8 cellular contexts compared by ENCODE assay signal in genomic region chr19:48469056-48469881, GRCh38. TPM values are rescaled to one million over a fixed set of nuclear protein-coding genes. Genes with fewer than 3 reads are reported as not detected.
A peak's percentile ranks its signal among the peaks of the same experiment; 100 is the strongest.
DNase-seq lines count a peak whose midpoint lies in the region; ATAC-seq and TF ChIP-seq lines count a peak whose summit lies in the region.

TSS of gene CYTH2 (plus strand) at chr19:48469369. CDS start at chr19:48469508, 139 bp downstream.

- H3K9me3 ChIP-seq in thymus (ENCODE audit: control insufficient read depth), result no peaks in the 10 kb centered on the region

- peak within 1 kb of the TSS; percentile 96 for H3K4me3 Mint-ChIP-seq in activated naive CD8-positive, alpha-beta T cell
- peak within 1 kb of the TSS; percentile 82 for H3K4me3 Mint-ChIP-seq in osteocyte (ENCODE audit: unreplicated experiment)

- peak within 1 kb of the TSS; percentile 88 for H3K4me3 ChIP-seq in thymus (ENCODE audit: low read length)

- no peaks in the 10 kb centered on the region for H3K36me3 Mint-ChIP-seq in activated naive CD8-positive, alpha-beta T cell
- H3K36me3 Mint-ChIP-seq in osteocyte (ENCODE audit: unreplicated experiment), result peaks cover 17% of the 10 kb centered on the region

- TF ChIP-seq CTCF in GM10266 (IDR thresholded peaks at IDR 0.05; ENCODE audit: control insufficient read depth, insufficient read depth, low read depth, missing control alignments) (no peak), osteocyte (IDR thresholded peaks at IDR 0.05) (no peak)

- peaks cover 13% of the 10 kb centered on the region for H3K4me1 Mint-ChIP-seq in activated naive CD8-positive, alpha-beta T cell (ENCODE audit: low read depth)
- H3K4me1 Mint-ChIP-seq in osteocyte (ENCODE audit: unreplicated experiment), result peaks cover 22% of the 10 kb centered on the region

- peak within 1 kb of the TSS; percentile 84 for H3K27ac Mint-ChIP-seq in activated naive CD8-positive, alpha-beta T cell
- H3K27ac Mint-ChIP-seq in osteocyte (ENCODE audit: unreplicated experiment), result peak within 1 kb of the TSS; percentile 96

- H3K27ac ChIP-seq in thymus (ENCODE audit: low read depth), result peak within 1 kb of the TSS; percentile 95

- WGBS in thymus, result under 1% methylated on average over 87 of the region's 87 CpGs

- H3K36me3 ChIP-seq in thymus (ENCODE audit: control insufficient read depth, insufficient read depth), result peaks cover 40% of the 10 kb centered on the region

- H3K4me1 ChIP-seq in thymus (ENCODE audit: control insufficient read depth, insufficient read depth, low read length), result peaks cover 20% of the 10 kb centered on the region

- DNase-seq in GM10266 (ENCODE audit: extremely low spot score) (peak; percentile 99), NCI-H1105 (lab: John Stamatoyannopoulos, UW) (peak; percentile 99), SKM-1 treated with dmso at 0.1 percent for 144 hours (lab: John Stamatoyannopoulos, UW; ENCODE audit: unreplicated experiment) (peak; percentile 99), glomerular visceral epithelial cell (ENCODE audit: extremely low spot score) (peak; percentile 100), osteocyte (ENCODE audit: extremely low spot score, unreplicated experiment) (peak; percentile 100)

- H3K27me3 Mint-ChIP-seq in activated naive CD8-positive, alpha-beta T cell, result no peaks in the 10 kb centered on the region
- H3K27me3 Mint-ChIP-seq in osteocyte (ENCODE audit: unreplicated experiment), result no peaks in the 10 kb centered on the region

- peak; percentile 89 for ATAC-seq in HG02642 (IDR thresholded peaks at IDR 0.05; ENCODE audit: poor library complexity, unreplicated experiment)

- H3K27me3 ChIP-seq in thymus (ENCODE audit: control insufficient read depth, insufficient read depth), result no peaks in the 10 kb centered on the region

- H3K9me3 Mint-ChIP-seq in activated naive CD8-positive, alpha-beta T cell (ENCODE audit: low read depth), result no peaks in the 10 kb centered on the region
- no peaks in the 10 kb centered on the region for H3K9me3 Mint-ChIP-seq in osteocyte (ENCODE audit: unreplicated experiment)

RNA-seq across cellular contexts. Expression of gene CYTH2, which starts in this region (rescaled TPM):
- total RNA-seq in osteocyte, result 92.1 and 107 TPM in 2 replicates
- polyA plus RNA-seq in thymus, result 42.4 TPM

Comparison
In these comparisons a context has a peak if more than half of its experiments do, and no peak if none do; other contexts are left out.
1. Peak in every context shown above with its lines: DNase-seq, ATAC-seq, H3K4me3 ChIP-seq and H3K27ac ChIP-seq.